Comparison of ENCODE assay signal across 1 cellular context in genomic region chr17:17839792-17840707, GRCh38.
TF ChIP-seq lines count a peak whose summit lies in the region.

No MANE protein-coding gene starts in this region.

TF ChIP-seq in SK-N-SH treated with all-trans-retinoic acid at 6 μM for 48 hours, 23 proteins besides CTCF, POLR2A, EP300 and RAD21 (continued from another document):
- TF ChIP-seq, protein P1, sequence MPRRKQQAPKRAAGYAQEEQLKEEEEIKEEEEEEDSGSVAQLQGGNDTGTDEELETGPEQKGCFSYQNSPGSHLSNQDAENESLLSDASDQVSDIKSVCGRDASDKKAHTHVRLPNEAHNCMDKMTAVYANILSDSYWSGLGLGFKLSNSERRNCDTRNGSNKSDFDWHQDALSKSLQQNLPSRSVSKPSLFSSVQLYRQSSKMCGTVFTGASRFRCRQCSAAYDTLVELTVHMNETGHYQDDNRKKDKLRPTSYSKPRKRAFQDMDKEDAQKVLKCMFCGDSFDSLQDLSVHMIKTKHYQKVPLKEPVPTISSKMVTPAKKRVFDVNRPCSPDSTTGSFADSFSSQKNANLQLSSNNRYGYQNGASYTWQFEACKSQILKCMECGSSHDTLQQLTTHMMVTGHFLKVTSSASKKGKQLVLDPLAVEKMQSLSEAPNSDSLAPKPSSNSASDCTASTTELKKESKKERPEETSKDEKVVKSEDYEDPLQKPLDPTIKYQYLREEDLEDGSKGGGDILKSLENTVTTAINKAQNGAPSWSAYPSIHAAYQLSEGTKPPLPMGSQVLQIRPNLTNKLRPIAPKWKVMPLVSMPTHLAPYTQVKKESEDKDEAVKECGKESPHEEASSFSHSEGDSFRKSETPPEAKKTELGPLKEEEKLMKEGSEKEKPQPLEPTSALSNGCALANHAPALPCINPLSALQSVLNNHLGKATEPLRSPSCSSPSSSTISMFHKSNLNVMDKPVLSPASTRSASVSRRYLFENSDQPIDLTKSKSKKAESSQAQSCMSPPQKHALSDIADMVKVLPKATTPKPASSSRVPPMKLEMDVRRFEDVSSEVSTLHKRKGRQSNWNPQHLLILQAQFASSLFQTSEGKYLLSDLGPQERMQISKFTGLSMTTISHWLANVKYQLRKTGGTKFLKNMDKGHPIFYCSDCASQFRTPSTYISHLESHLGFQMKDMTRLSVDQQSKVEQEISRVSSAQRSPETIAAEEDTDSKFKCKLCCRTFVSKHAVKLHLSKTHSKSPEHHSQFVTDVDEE (CRISPR knock-in tag; IDR thresholded peaks at IDR 0.05) = no peak
- TF ChIP-seq ESRRG (CRISPR knock-in tag; IDR thresholded peaks at IDR 0.05) = 0 out of 2 replicates have a peak, but pooled peaks have one; percentile 35
